Comparison of ENCODE assay signal across 1 cellular context in genomic region chr9:110688329-110688728, GRCh38.
TF ChIP-seq lines count a peak whose summit lies in the region.

No MANE protein-coding gene starts in this region.

TF ChIP-seq in GM12878, 131 proteins besides CTCF, POLR2A, EP300 and RAD21 (continued from another document):
- TF ChIP-seq ATF2 (IDR thresholded peaks at IDR 0.05; ENCODE audit: low read length) (no peak), SKIL (IDR thresholded peaks at IDR 0.05; ENCODE audit: low read depth, poor library complexity, severe bottlenecking) (no peak), PAX8 (IDR thresholded peaks at IDR 0.05) (no peak), ZBTB4 (CRISPR knock-in tag; IDR thresholded peaks at IDR 0.05) (no peak), GABPA (IDR thresholded peaks at IDR 0.05; ENCODE audit: low read depth) (no peak), DPF2 (IDR thresholded peaks at IDR 0.05) (no peak), NR2C2 (IDR thresholded peaks at IDR 0.05; ENCODE audit: borderline replicate concordance, control insufficient read depth, insufficient read length, low read depth) (no peak), SMARCA5 (IDR thresholded peaks at IDR 0.05) (no peak), ZBTB33 (IDR thresholded peaks at IDR 0.05) (no peak), E2F8 (IDR thresholded peaks at IDR 0.05; ENCODE audit: low read depth, partially characterized antibody) (no peak), MXI1 (IDR thresholded peaks at IDR 0.05; ENCODE audit: low read depth, low read length) (no peak), CBX3 (IDR thresholded peaks at IDR 0.05; ENCODE audit: borderline replicate concordance, low read depth) (no peak), PRDM15 (CRISPR knock-in tag; IDR thresholded peaks at IDR 0.05) (no peak), SREBF2 (IDR thresholded peaks at IDR 0.05; ENCODE audit: low read length) (no peak), YBX1 (IDR thresholded peaks at IDR 0.05) (no peak)
